Comparison of ENCODE assay signal across 10 cellular contexts in the genomic region with DNA sequence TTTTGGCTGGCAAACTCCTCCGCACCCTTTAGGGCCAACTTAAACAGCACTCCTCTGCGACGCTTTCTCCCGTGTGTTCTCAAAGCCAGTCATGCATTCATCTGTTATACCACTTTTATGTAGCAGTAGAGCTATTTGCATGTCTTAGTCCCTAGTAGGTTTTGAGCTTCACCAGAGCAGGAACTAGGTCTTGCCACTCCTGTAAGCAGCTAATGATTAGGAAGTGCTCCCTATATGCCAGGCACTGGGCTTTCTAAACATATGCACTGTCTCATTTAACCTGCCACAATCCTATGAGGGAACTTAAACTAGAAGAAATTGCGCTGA.
DNase-seq lines count a peak whose midpoint lies in the region; ATAC-seq and TF ChIP-seq lines count a peak whose summit lies in the region.
"Had no signal": no experiment of that assay in that cellular context is flagged by ENCODE, and none has a peak within 500 bp of the region (broad histone marks: within the 10 kb centered on the region; RNA-seq: fewer than 3 reads in every experiment).

No MANE protein-coding gene starts in this region.

- H3K4me2 ChIP-seq in H9 (ENCODE audit: insufficient read depth, insufficient read length, low read length) (no peak overlapping the region), mesendoderm (ENCODE audit: low read length) (no peak overlapping the region)

- H4K20me1 ChIP-seq in H9 (ENCODE audit: control insufficient read depth, insufficient read depth, insufficient read length), result no peaks in the 10 kb centered on the region

- no peak overlapping the region for H3K4me3 ChIP-seq in esophagus squamous epithelium
- no peak overlapping the region for H3K4me3 ChIP-seq in mesendoderm (ENCODE audit: low read length)
- H3K4me3 ChIP-seq in spleen, result no peak overlapping the region
- H3K4me3 ChIP-seq: cardiac muscle cell had no signal

- H2BK15ac ChIP-seq in H9 (ENCODE audit: low read depth, low read length) (no peak overlapping the region), mesendoderm (replicated peaks; ENCODE audit: low read depth) (no peak overlapping the region)

- ATAC-seq in GM19463 (IDR thresholded peaks at IDR 0.05; ENCODE audit: unreplicated experiment) (peak; percentile 64), HG03108 (IDR thresholded peaks at IDR 0.05; ENCODE audit: unreplicated experiment) (peak; percentile 67)

- H3K56ac ChIP-seq in H9 (ENCODE audit: insufficient read length, low read depth, low read length) (no peak overlapping the region), mesendoderm (ENCODE audit: low read length) (no peak overlapping the region)

- no peaks in the 10 kb centered on the region for H3K23me2 ChIP-seq in H9 (ENCODE audit: insufficient read length, low read depth, low read length, poor library complexity, severe bottlenecking)

- H4K91ac ChIP-seq in H9 (ENCODE audit: insufficient read length, low read depth, low read length), result no peak overlapping the region

- no peaks in the 10 kb centered on the region for H3K27me3 ChIP-seq in esophagus squamous epithelium
- H3K27me3 ChIP-seq in H9 (ENCODE audit: insufficient read depth, low read length), result no peaks in the 10 kb centered on the region
- no peaks in the 10 kb centered on the region for H3K27me3 ChIP-seq in mesendoderm (ENCODE audit: insufficient read depth, low read length, poor library complexity)
- peaks cover 0 to 6% (median 0%) of the 10 kb centered on the region in 7 donors for H3K27me3 ChIP-seq in spleen (replicated peaks in 1 of 7)
- H3K27me3 ChIP-seq: cardiac muscle cell had no signal

- H2BK20ac ChIP-seq in H9 (ENCODE audit: low read depth, low read length, poor library complexity, severe bottlenecking), result no peak overlapping the region

- H3T11ph ChIP-seq in H9 (ENCODE audit: low read length), result no peak overlapping the region

- no peak overlapping the region for H2AK5ac ChIP-seq in H9 (ENCODE audit: insufficient read length, low read length)
- H2AK5ac ChIP-seq in mesendoderm (ENCODE audit: low read length), result no peak overlapping the region

- no peak overlapping the region for H3K4me3 Mint-ChIP-seq in H9
- H3K4me3 Mint-ChIP-seq: T-helper 1 cell treated with Interleukin-12 subunit alpha and Interleukin-12 subunit beta and Interleukin-4 antibody, amounts not matched to agents 30 μg/mL and 1 μg/mL, for 36 hours had no signal

- H3K4me1 Mint-ChIP-seq in H9, result peaks cover 7 to 15% of the 10 kb centered on the region in 2 experiments

- WGBS in esophagus squamous epithelium, 2 donors, result 77 to 90% methylated on average over 5 of the region's 5 CpGs
- no CpG with 5 or more reads among the region's 5 CpGs for WGBS in H9 (ENCODE audit: extremely low coverage, insufficient read length, low lambda C conversion rate)
- no CpG with 5 or more reads among the region's 5 CpGs for WGBS in mesendoderm (ENCODE audit: extremely low coverage, insufficient coverage, low lambda C conversion rate)
- 69 to 83% (median 78%) methylated on average over 5 of the region's 5 CpGs for WGBS in spleen, 5 donors

- intact Hi-C loops in esophagus squamous epithelium (cut with DNase I), result no loop called here
- intact Hi-C loops in spleen (cut with DNase I; ENCODE audit: low total_unique reads), result no loop called here

- no peak for TF ChIP-seq CTCF in esophagus squamous epithelium (IDR thresholded peaks at IDR 0.05)
- TF ChIP-seq CTCF in H9 (conservative IDR thresholded peaks at IDR 0.05), result no peak
- no peak for TF ChIP-seq CTCF in spleen (IDR thresholded peaks at IDR 0.05 in 8 of 11, conservative IDR thresholded peaks at IDR 0.05 in 3 of 11)

- H3K18ac ChIP-seq in H9 (ENCODE audit: insufficient read length, low read depth, low read length), result no peak overlapping the region
- H3K18ac ChIP-seq in mesendoderm (ENCODE audit: low read length), result no peak overlapping the region

- no peaks in the 10 kb centered on the region for H3K9me3 ChIP-seq in esophagus squamous epithelium
- H3K9me3 ChIP-seq in H9 (ENCODE audit: control insufficient read depth, low read depth, low read length), result no peaks in the 10 kb centered on the region
- H3K9me3 ChIP-seq in spleen, result no peaks in the 10 kb centered on the region

- H3K9ac ChIP-seq in H9 (ENCODE audit: extremely low read depth, insufficient read length, low read length) (no peak overlapping the region), mesendoderm (ENCODE audit: low read length) (no peak overlapping the region)

- no peak overlapping the region for H3K14ac ChIP-seq in H9 (ENCODE audit: insufficient read depth, low read length)

- no peak overlapping the region for H2BK5ac ChIP-seq in H9 (ENCODE audit: insufficient read length, low read length)
- H2BK5ac ChIP-seq in mesendoderm (ENCODE audit: low read length), result no peak overlapping the region

- H3K27me3 Mint-ChIP-seq in H9 (ENCODE audit: low read depth), result no peaks in the 10 kb centered on the region

- H3K36me3 Mint-ChIP-seq in H9 (ENCODE audit: insufficient read depth in 1 of 3, low read depth in 3 of 3), result peaks cover 0 to 10% (median 6%) of the 10 kb centered on the region in 3 experiments; a peak in 5 of 7 replicates

- H3K79me2 ChIP-seq in H9 (ENCODE audit: insufficient read depth, low read length), result no peaks in the 10 kb centered on the region
- no peaks in the 10 kb centered on the region for H3K79me2 ChIP-seq in mesendoderm (ENCODE audit: control insufficient read depth, insufficient read depth, low read length)

- H2BK120ac ChIP-seq in H9 (ENCODE audit: low read depth, low read length, poor library complexity, severe bottlenecking) (no peak overlapping the region), mesendoderm (ENCODE audit: low read depth, low read length) (no peak overlapping the region)

- H4K5ac ChIP-seq in H9 (ENCODE audit: insufficient read length, low read depth, low read length) (no peak overlapping the region), mesendoderm (ENCODE audit: low read length) (no peak overlapping the region)

- no peaks in the 10 kb centered on the region for H3K79me1 ChIP-seq in H9 (ENCODE audit: insufficient read depth, low read depth, low read length, poor library complexity, severe bottlenecking)
- H3K79me1 ChIP-seq in mesendoderm (ENCODE audit: low read length), result no peaks in the 10 kb centered on the region

- H3K9me3 Mint-ChIP-seq in H9, result no peaks in the 10 kb centered on the region
- H3K9me3 Mint-ChIP-seq: T-helper 1 cell treated with Interleukin-12 subunit alpha and Interleukin-12 subunit beta and Interleukin-4 antibody, amounts not matched to agents 30 μg/mL and 1 μg/mL, for 36 hours had no signal

- peak overlapping the region; percentile 72 to 82 (median 78) for H3K27ac ChIP-seq in esophagus squamous epithelium
- H3K27ac ChIP-seq in H9 (ENCODE audit: insufficient read length, low read depth, low read length), result no peak overlapping the region
- H3K27ac ChIP-seq in mesendoderm (ENCODE audit: low read depth, low read length), result no peak overlapping the region
- H3K27ac ChIP-seq in spleen, result no peak overlapping the region
- H3K27ac ChIP-seq: cardiac muscle cell had no signal

- no peak for TF ChIP-seq POLR2A in esophagus squamous epithelium (IDR thresholded peaks at IDR 0.05)
- TF ChIP-seq POLR2A in spleen (IDR thresholded peaks at IDR 0.05), result no peak

- no peak overlapping the region for H2BK12ac ChIP-seq in H9 (ENCODE audit: insufficient read length, low read depth, low read length)

- H2AFZ ChIP-seq in H9 (ENCODE audit: low read length), result no peak overlapping the region

- H3K27ac Mint-ChIP-seq in H9, result no peak overlapping the region
- H3K27ac Mint-ChIP-seq: T-helper 1 cell treated with Interleukin-12 subunit alpha and Interleukin-12 subunit beta and Interleukin-4 antibody, amounts not matched to agents 30 μg/mL and 1 μg/mL, for 36 hours had no signal

- H4K8ac ChIP-seq in H9 (replicated peaks; ENCODE audit: insufficient read length, low read depth, low read length) (no peak overlapping the region), mesendoderm (ENCODE audit: low read depth, low read length) (no peak overlapping the region)

- H3K36me3 ChIP-seq in esophagus squamous epithelium, result peaks cover 0 to 3% (median 0%) of the 10 kb centered on the region in 3 donors
- no peaks in the 10 kb centered on the region for H3K36me3 ChIP-seq in mesendoderm (ENCODE audit: control insufficient read depth, insufficient read depth, low read length)
- no peaks in the 10 kb centered on the region for H3K36me3 ChIP-seq in spleen
- H3K36me3 ChIP-seq: cardiac muscle cell had no signal

- DNase-seq in DMS79 (lab: John Stamatoyannopoulos, UW) (peak; percentile 40), esophagus squamous epithelium (lab: John Stamatoyannopoulos, UW) (no peak), H9 (no peak), mesendoderm (no peak), DMS153 (lab: John Stamatoyannopoulos, UW) (no peak), spleen (no peak)

- H3K4ac ChIP-seq in H9 (ENCODE audit: low read depth, low read length) (no peak overlapping the region), mesendoderm (ENCODE audit: low read depth, low read length) (no peak overlapping the region)

- peaks cover 12 to 51% (median 20%) of the 10 kb centered on the region in 3 donors for H3K4me1 ChIP-seq in esophagus squamous epithelium
- no peaks in the 10 kb centered on the region for H3K4me1 ChIP-seq in H9 (ENCODE audit: insufficient read depth, low read length)
- H3K4me1 ChIP-seq in mesendoderm (ENCODE audit: control insufficient read depth, low read depth, low read length), result peaks cover 7% of the 10 kb centered on the region
- H3K4me1 ChIP-seq in spleen, result peaks cover 0 to 10% (median 0%) of the 10 kb centered on the region in 6 donors

- H3K23ac ChIP-seq in H9 (ENCODE audit: insufficient read length, low read depth, low read length), result no peak overlapping the region
- H3K23ac ChIP-seq in mesendoderm (ENCODE audit: low read length), result no peak overlapping the region

Comparison
In these comparisons a context has a peak if more than half of its experiments do, and no peak if none do; other contexts are left out.
1. H3K27ac ChIP-seq: peak in esophagus squamous epithelium (4 of 4); none in H9 (single experiment), mesendoderm (single experiment) and spleen (0 of 8).